12 cellular contexts compared by ENCODE assay signal in genomic region chrX:154731203-154731602, GRCh38. TPM values are rescaled to one million over a fixed set of nuclear protein-coding genes. Genes with fewer than 3 reads are reported as not detected.
DNase-seq lines count a peak whose midpoint lies in the region; ATAC-seq and TF ChIP-seq lines count a peak whose summit lies in the region.
"Had no signal": no experiment of that assay in that cellular context is flagged by ENCODE, and none has a peak within 500 bp of the region (broad histone marks: within the 10 kb centered on the region; RNA-seq: fewer than 3 reads in every experiment).

No MANE protein-coding gene starts in this region.

- 53 to 91% methylated on average over 2 to 5 of the region's 5 CpGs for WGBS in transverse colon (ENCODE audit: low coverage in 1 of 2), 2 donors

- TF ChIP-seq EP300 in transverse colon (IDR thresholded peaks at IDR 0.05; ENCODE audit: low read depth): no peak

- H3K9me3 ChIP-seq in left ventricle myocardium inferior (replicated peaks) (no peaks in the 10 kb centered on the region), T-helper 17 cell (ENCODE audit: control insufficient read depth, low read length, poor library complexity, severe bottlenecking) (no peaks in the 10 kb centered on the region), lower lobe of right lung (no peaks in the 10 kb centered on the region), transverse colon (no peaks in the 10 kb centered on the region)

- in situ Hi-C loops in transverse colon (cut with MboI; ENCODE audit: low pct_ligation_motif_present in 1 of 4, low pct_unique_long_range_greater_than_20kb in 1 of 4, low sequenced_read_pairs in 3 of 4): loop anchor here in 1 of 4 donors (25.0 kb wide), 1 partner anchor 106 kb away; the partner anchor contains the start of gene SMIM9

- H3K4me1 ChIP-seq in left ventricle myocardium inferior (peaks cover 100% of the 10 kb centered on the region), lower lobe of right lung (peaks cover 98% of the 10 kb centered on the region), transverse colon (peaks cover 0 to 60% (median 6%) of the 10 kb centered on the region in 4 donors)

- peak overlapping the region; percentile 55 for H3K4me3 Mint-ChIP-seq in T-helper 17 cell

- intact Hi-C loops in left ventricle myocardium inferior (cut with micrococcal nuclease): no loop called here
- intact Hi-C loops in left ventricle myocardium superior (cut with micrococcal nuclease): no loop called here
- intact Hi-C loops in lower lobe of right lung (cut with DNase I): no loop called here
- intact Hi-C loops in transverse colon (cut with DNase I; ENCODE audit: low total_unique reads): no loop called here

- H3K36me3 ChIP-seq in left ventricle myocardium inferior: no peaks in the 10 kb centered on the region
- no peaks in the 10 kb centered on the region for H3K36me3 ChIP-seq in lower lobe of right lung
- H3K36me3 ChIP-seq in transverse colon: no peaks in the 10 kb centered on the region

- H3K27me3 ChIP-seq in left ventricle myocardium inferior (ENCODE audit: low read depth): no peaks in the 10 kb centered on the region
- no peaks in the 10 kb centered on the region for H3K27me3 ChIP-seq in lower lobe of right lung (ENCODE audit: low read depth)
- no peaks in the 10 kb centered on the region for H3K27me3 ChIP-seq in transverse colon

- CTCF ChIA-PET in HEK293T (lab: Yijun Ruan, JAX): interaction anchor here (0.8 kb wide), 1 partner anchor 17 kb away, joined by 3 read pairs; no protein-coding TSS in a partner anchor

- H3K36me3 Mint-ChIP-seq in T-helper 17 cell (ENCODE audit: low read depth): no peaks in the 10 kb centered on the region

- POLR2A ChIA-PET in HEK293T (lab: Yijun Ruan, JAX): no interaction called here

- H3K27me3 Mint-ChIP-seq in T-helper 17 cell: no peaks in the 10 kb centered on the region

- H3K27ac ChIP-seq in left ventricle myocardium inferior (replicated peaks) (peak overlapping the region; percentile 89), lower lobe of right lung (peak overlapping the region; percentile 83), transverse colon (peak overlapping the region; percentile 71 to 85 (median 78))

- no peak for TF ChIP-seq POLR2A in transverse colon (IDR thresholded peaks at IDR 0.05)

- ATAC-seq in left ventricle myocardium superior (no peak), T-helper 17 cell (peak; percentile 44), lower lobe of right lung (no peak), omental fat pad (ENCODE audit: low FRiP score) (no peak)
- ATAC-seq: HCT116 had no signal

- no peak for TF ChIP-seq CTCF in left ventricle myocardium inferior (IDR thresholded peaks at IDR 0.05; ENCODE audit: borderline replicate concordance)
- no peak for TF ChIP-seq CTCF in lower lobe of right lung (IDR thresholded peaks at IDR 0.05)
- TF ChIP-seq CTCF in transverse colon (IDR thresholded peaks at IDR 0.05): no peak
- TF ChIP-seq CTCF in omental fat pad (IDR thresholded peaks at IDR 0.05): no peak

- peak overlapping the region; percentile 95 for H3K27ac Mint-ChIP-seq in T-helper 17 cell

- H3K4me1 Mint-ChIP-seq in T-helper 17 cell: peaks cover 51% of the 10 kb centered on the region

- DNase-seq in left ventricle myocardium inferior: no peak
- DNase-seq in left ventricle myocardium superior: no peak
- DNase-seq in T-helper 17 cell: no peak
- DNase-seq in lower lobe of right lung: no peak
- DNase-seq in transverse colon: no peak
- no peak for DNase-seq in NCI-H1930 (lab: John Stamatoyannopoulos, UW)
- DNase-seq in omental fat pad (ENCODE audit: low spot score): no peak
- no peak for DNase-seq in HEK293T (ENCODE audit: extremely low spot score)
- DNase-seq: NCI-H2081 treated with DMSO at 0.1 percent for 48 hours; SHP77 treated with DMSO at 0.1 percent for 48 hours; stimulated activated CD4-positive, alpha-beta T cell treated with anti-CD3 and anti-CD28 coated beads, Interleukin-12 subunit alpha, Interleukin-12 subunit beta, amount 100 ng/mL, for 4 hours had no signal

- no peak overlapping the region for H3K4me3 ChIP-seq in left ventricle myocardium inferior
- no peak overlapping the region for H3K4me3 ChIP-seq in lower lobe of right lung
- H3K4me3 ChIP-seq in transverse colon: no peak overlapping the region

TF ChIP-seq in HEK293T, 16 proteins besides CTCF, POLR2A, EP300 and RAD21:
- no peak for TF ChIP-seq ZNF384 (IDR thresholded peaks at IDR 0.05)
- no peak for TF ChIP-seq ARNT (IDR thresholded peaks at IDR 0.05)
- TF ChIP-seq L3MBTL2 (conservative IDR thresholded peaks at IDR 0.05): no peak
- TF ChIP-seq CTBP1 (IDR thresholded peaks at IDR 0.05; ENCODE audit: borderline replicate concordance): no peak
- TF ChIP-seq SP1 (IDR thresholded peaks at IDR 0.05): no peak
- no peak for TF ChIP-seq ELF4 (IDR thresholded peaks at IDR 0.05)
- no peak for TF ChIP-seq TARDBP (IDR thresholded peaks at IDR 0.05)
- TF ChIP-seq FOXA1 (IDR thresholded peaks at IDR 0.05): no peak
- TF ChIP-seq SUZ12 (IDR thresholded peaks at IDR 0.05): no peak
- no peak for TF ChIP-seq BHLHE40 (IDR thresholded peaks at IDR 0.05; ENCODE audit: borderline replicate concordance)
- no peak for TF ChIP-seq FOXM1 (IDR thresholded peaks at IDR 0.05; ENCODE audit: borderline replicate concordance)
- no peak for TF ChIP-seq LEF1 (IDR thresholded peaks at IDR 0.05; ENCODE audit: borderline replicate concordance)
- TF ChIP-seq PKNOX1 (IDR thresholded peaks at IDR 0.05): no peak
- TF ChIP-seq NFRKB (IDR thresholded peaks at IDR 0.05): no peak
- no peak for TF ChIP-seq FOXK2 (IDR thresholded peaks at IDR 0.05)
- TF ChIP-seq HDGF (IDR thresholded peaks at IDR 0.05; ENCODE audit: borderline replicate concordance): no peak

RNA-seq across cellular contexts. Expression of gene GAB3, which starts 19.7 kb away (rescaled TPM):
- total RNA-seq in left ventricle myocardium inferior (14.8 TPM), left ventricle myocardium superior (14.1 TPM), T-helper 17 cell (10 to 100 TPM; 17.7 to 18.4 TPM), lower lobe of right lung (17.4 TPM), transverse colon (1 to 10 TPM in 3 of 4 donors, under 1 TPM in 1; 0.37 to 4.4 (median 3.0) TPM), omental fat pad (10 to 100 TPM in 3 of 4 donors, 1 to 10 TPM in 1; 4.7 to 22.5 (median 14.8) TPM)

RNA-seq across cellular contexts. Expression of gene DKC1, which starts 31.5 kb away (rescaled TPM):
- total RNA-seq in left ventricle myocardium inferior: 18.0 TPM
- 24.1 TPM for total RNA-seq in left ventricle myocardium superior
- total RNA-seq in T-helper 17 cell: 10 to 100 TPM; 46.6 to 60.7 TPM
- 26.1 TPM for total RNA-seq in lower lobe of right lung
- total RNA-seq in transverse colon: 100 to 1,000 TPM in 1 of 4 donors, 10 to 100 TPM in 3; 12.7 to 134 (median 24.9) TPM
- 100 to 1,000 TPM in 1 of 4 donors, 10 to 100 TPM in 3; 29.8 to 125 (median 35.9) TPM for total RNA-seq in omental fat pad
